ENCODE assay signal across 22 cellular contexts in the genomic region with DNA sequence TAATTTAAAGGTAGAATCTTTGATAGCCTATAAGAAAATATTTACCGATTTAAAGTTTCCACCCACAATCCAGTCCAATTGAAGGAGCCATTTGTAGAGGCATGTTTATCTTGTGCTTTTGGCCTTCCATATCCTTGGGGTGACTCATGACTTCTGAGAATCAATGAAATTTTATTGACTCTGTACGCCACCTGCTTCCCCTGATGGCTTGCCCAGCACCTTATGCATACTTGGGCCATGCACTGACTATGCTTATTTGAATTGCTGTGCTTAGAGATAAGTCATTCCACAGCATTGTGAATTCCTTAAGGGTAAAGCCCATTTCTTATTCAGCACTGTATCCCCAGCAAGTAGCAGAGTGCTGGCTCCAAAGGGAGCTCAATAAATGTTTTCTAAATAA.
"Had no signal": no experiment of that assay in that cellular context is flagged by ENCODE, and none has a peak within 500 bp of the region (broad histone marks: within the 10 kb centered on the region; RNA-seq: fewer than 3 reads in every experiment).

No MANE protein-coding gene starts in this region.

- H3K27me3 Mint-ChIP-seq: activated CD4-positive, alpha-beta memory T cell treated with anti-CD3 and anti-CD28 coated beads, Interleukin-2, amount 10 ng/mL, durations not matched to agents 7 days and 5 days; activated naive CD8-positive, alpha-beta T cell; activated T-helper 17 cell treated with anti-CD3 and anti-CD28 coated beads, Interleukin-2, amount 50 U/mL, for 72 hours had no signal

- H3K4me3 Mint-ChIP-seq: activated CD4-positive, alpha-beta memory T cell treated with anti-CD3 and anti-CD28 coated beads, Interleukin-2, amount 10 ng/mL, durations not matched to agents 7 days and 5 days; activated naive CD4-positive, alpha-beta T cell treated with anti-CD3 and anti-CD28 coated beads for 36 hours; activated naive CD8-positive, alpha-beta T cell; activated T-helper 17 cell treated with anti-CD3 and anti-CD28 coated beads, Interleukin-2, amount 50 U/mL, for 72 hours; T-helper 1 cell treated with Interleukin-12 subunit alpha and Interleukin-12 subunit beta and Interleukin-4 antibody, amounts not matched to agents 30 μg/mL and 1 μg/mL, for 36 hours had no signal

- DNase-seq: activated CD4-positive, alpha-beta memory T cell treated with anti-CD3 and anti-CD28 coated beads, Interleukin-2, amount 10 ng/mL, durations not matched to agents 7 days and 5 days; activated CD4-positive, alpha-beta T cell treated with anti-CD3 and anti-CD28 coated beads, Interleukin-2, amount 50 U/mL, for 1 hour; activated CD4-positive, CD25-positive, alpha-beta regulatory T cell; activated gamma-delta T cell; activated naive CD4-positive, alpha-beta T cell treated with anti-CD3 and anti-CD28 coated beads for 36 hours; activated T-cell treated with anti-CD3 and anti-CD28 coated beads for 4 hours; activated T-cell treated with anti-CD3 and anti-CD28 coated beads, Interleukin-2, amount 50 U/mL, for 48 hours; cerebellar nuclear complex; Karpas-422; MM.1S; NCI-H1105 treated with DMSO at 0.1 percent for 48 hours; NCI-H1436 treated with DMSO at 0.1 percent for 48 hours; NCI-H2081; NCI-H345; NCI-H510A; NCI-H526 treated with DMSO at 0.1 percent for 48 hours; PC-9; SHP77 treated with DMSO at 0.1 percent for 48 hours had no signal

- H3K4me3 ChIP-seq: PC-9 had no signal

- ATAC-seq: activated T-helper 17 cell treated with anti-CD3 and anti-CD28 coated beads, Interleukin-2, amount 50 U/mL, for 72 hours had no signal

- H3K27ac ChIP-seq: PC-9, VCaP had no signal

- H3K27ac Mint-ChIP-seq: activated CD4-positive, alpha-beta memory T cell treated with anti-CD3 and anti-CD28 coated beads, Interleukin-2, amount 10 ng/mL, durations not matched to agents 7 days and 5 days; activated naive CD4-positive, alpha-beta T cell treated with anti-CD3 and anti-CD28 coated beads for 36 hours; activated naive CD8-positive, alpha-beta T cell; activated T-helper 17 cell treated with anti-CD3 and anti-CD28 coated beads, Interleukin-2, amount 50 U/mL, for 72 hours; T-helper 1 cell treated with Interleukin-12 subunit alpha and Interleukin-12 subunit beta and Interleukin-4 antibody, amounts not matched to agents 30 μg/mL and 1 μg/mL, for 36 hours had no signal

- H3K4me1 Mint-ChIP-seq: activated CD4-positive, alpha-beta memory T cell treated with anti-CD3 and anti-CD28 coated beads, Interleukin-2, amount 10 ng/mL, durations not matched to agents 7 days and 5 days; activated T-helper 17 cell treated with anti-CD3 and anti-CD28 coated beads, Interleukin-2, amount 50 U/mL, for 72 hours had no signal

- H3K36me3 Mint-ChIP-seq: activated naive CD8-positive, alpha-beta T cell had no signal
